Comparison of ENCODE assay signal across 20 cellular contexts in genomic region chr12:25988505-25988904, GRCh38.
"Had no signal": no experiment of that assay in that cellular context is flagged by ENCODE, and none has a peak within 500 bp of the region (broad histone marks: within the 10 kb centered on the region; RNA-seq: fewer than 3 reads in every experiment).

No MANE protein-coding gene starts in this region.

- H3K27me3 Mint-ChIP-seq: dendritic cell treated with granulocyte-macrophage colony-stimulating factor and Interleukin-4, amounts not matched to agents 40 ng/mL and 50 ng/mL, for 4 days; type B pancreatic cell had no signal

- H3K36me3 Mint-ChIP-seq: mesothelial cell of epicardium; natural killer cell treated with Interleukin-12 subunit alpha and Interleukin-12 subunit beta and Interleukin-15 and Interleukin-18, amount 100 ng/mL, for 72 hours had no signal

- H3K27ac Mint-ChIP-seq: dendritic cell treated with granulocyte-macrophage colony-stimulating factor and Interleukin-4, amounts not matched to agents 40 ng/mL and 50 ng/mL, for 4 days; natural killer cell treated with Interleukin-12 subunit alpha and Interleukin-12 subunit beta and Interleukin-15 and Interleukin-18, amount 100 ng/mL, for 72 hours; type B pancreatic cell had no signal

- H3K4me3 ChIP-seq: esophagus muscularis mucosa, gastroesophageal sphincter, lung, psoas muscle, skin epidermis had no signal

- DNase-seq: cerebellar nuclear complex; effector CD8-positive, alpha-beta T cell; foreskin fibroblast; glutamatergic neuron; kidney; left colon; left ventricle myocardium superior; psoas muscle; stimulated activated naive CD4-positive, alpha-beta T cell treated with Interleukin-2 at 50 U/mL for 16 hours had no signal

- H3K27me3 ChIP-seq: esophagus muscularis mucosa, gastroesophageal sphincter, neutrophil had no signal

- ATAC-seq: gastroesophageal sphincter; left colon; left ventricle myocardium superior; natural killer cell treated with Interleukin-12 subunit alpha and Interleukin-12 subunit beta and Interleukin-15 and Interleukin-18, amount 100 ng/mL, for 72 hours; psoas muscle; sciatic nerve had no signal

- H3K4me3 Mint-ChIP-seq: dendritic cell treated with granulocyte-macrophage colony-stimulating factor and Interleukin-4, amounts not matched to agents 40 ng/mL and 50 ng/mL, for 4 days; mesothelial cell of epicardium; natural killer cell treated with Interleukin-12 subunit alpha and Interleukin-12 subunit beta and Interleukin-15 and Interleukin-18, amount 100 ng/mL, for 72 hours; type B pancreatic cell had no signal

- H3K27ac ChIP-seq: epithelial cell of prostate, esophagus muscularis mucosa, gastroesophageal sphincter, neutrophil, psoas muscle, skin epidermis had no signal

- H3K36me3 ChIP-seq: esophagus muscularis mucosa, gastroesophageal sphincter, neutrophil had no signal

- H3K9me3 Mint-ChIP-seq: dendritic cell treated with granulocyte-macrophage colony-stimulating factor and Interleukin-4, amounts not matched to agents 40 ng/mL and 50 ng/mL, for 4 days; mesothelial cell of epicardium; natural killer cell treated with Interleukin-12 subunit alpha and Interleukin-12 subunit beta and Interleukin-15 and Interleukin-18, amount 100 ng/mL, for 72 hours; type B pancreatic cell had no signal

- H3K9me3 ChIP-seq: esophagus muscularis mucosa, gastroesophageal sphincter, neutrophil, psoas muscle had no signal
